ENCODE assay signal across 8 cellular contexts in the genomic region with DNA sequence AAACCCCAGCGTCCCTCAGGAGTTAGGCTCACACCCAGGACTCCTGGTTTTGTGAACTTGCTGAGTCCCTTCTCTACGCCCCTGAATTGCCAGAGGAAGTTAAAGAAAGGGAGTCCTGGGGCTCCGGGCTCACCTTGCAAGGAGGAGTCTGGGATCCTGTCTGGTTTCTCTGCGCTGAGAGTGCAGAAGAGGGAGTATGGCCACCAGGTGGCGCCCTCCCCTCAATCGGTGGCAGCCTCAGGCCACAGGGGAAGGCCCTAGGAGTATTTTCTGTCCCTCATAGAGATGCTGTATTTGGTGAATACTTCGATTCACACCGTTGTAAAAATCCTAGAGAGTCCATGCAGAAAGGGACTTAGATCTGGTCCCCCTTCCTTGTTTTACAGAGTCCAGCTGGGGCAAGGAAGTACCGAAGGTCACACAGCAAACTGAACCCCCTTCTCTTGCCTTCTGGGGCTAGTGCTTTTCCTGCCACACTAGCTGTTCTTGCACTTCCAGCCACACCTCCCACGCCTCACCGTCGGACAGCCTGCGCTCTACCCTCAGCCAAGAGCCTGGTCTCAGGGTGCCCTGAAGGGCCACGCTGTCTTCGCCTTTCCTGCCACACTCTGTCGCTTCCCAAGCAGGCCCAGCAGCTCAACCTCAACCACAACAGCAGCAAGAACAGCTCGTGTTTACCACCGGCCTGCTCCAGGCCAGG. TPM values are rescaled to one million over a fixed set of nuclear protein-coding genes. Genes with fewer than 3 reads are reported as not detected.
DNase-seq lines count a peak whose midpoint lies in the region; ATAC-seq and TF ChIP-seq lines count a peak whose summit lies in the region.

No MANE protein-coding gene starts in this region.

- ATAC-seq in GM18520 (IDR thresholded peaks at IDR 0.05; ENCODE audit: unreplicated experiment) = peak; percentile 89
- peak; percentile 94 for ATAC-seq in HG02981 (IDR thresholded peaks at IDR 0.05; ENCODE audit: unreplicated experiment)

- DNase-seq in AG09309 (ENCODE audit: low read depth) = peak; percentile 34
- peak; percentile 39 for DNase-seq in NCI-H2171 (lab: John Stamatoyannopoulos, UW)
- peak; percentile 62 to 73 for DNase-seq in activated CD4-positive, alpha-beta T cell treated with anti-CD3 and anti-CD28 coated beads for 4 hours
- no peak for DNase-seq in coronary artery (ENCODE audit: low spot score)
- DNase-seq in lung microvascular endothelial cell (ENCODE audit: low read depth in 2 of 2) = peak; percentile 67 to 74
- peak; percentile 57 for DNase-seq in stimulated activated CD8-positive, alpha-beta memory T cell treated with anti-CD3 and anti-CD28 coated beads, Interleukin-15, amount 100 ng/mL, for 1 hour (ENCODE audit: low read depth)

- no peak overlapping the region for H3K27ac ChIP-seq in coronary artery

- TF ChIP-seq CTCF in AG09309 (IDR thresholded peaks at IDR 0.05; ENCODE audit: control insufficient read depth, insufficient read depth, low read depth, low read length, missing control alignments) (peak; percentile 91), coronary artery (IDR thresholded peaks at IDR 0.05) (peak; percentile 81)

- H3K4me3 ChIP-seq in AG09309 (ENCODE audit: control insufficient read depth, low read depth, low read length) (no peak overlapping the region), coronary artery (no peak overlapping the region)

RNA-seq across cellular contexts. Expression of a gene that starts 10.2 kb away (rescaled TPM):
- not detected in 2 replicates for total RNA-seq in lung microvascular endothelial cell

RNA-seq across cellular contexts. Expression of a gene that starts 22.0 kb away (rescaled TPM):
- 17.0 and 22.2 TPM in 2 replicates for total RNA-seq in lung microvascular endothelial cell
